In genomic region chr1:1833456-1833855, GRCh38 we compare ENCODE assay signal across 10 cellular contexts. TPM values are rescaled to one million over a fixed set of nuclear protein-coding genes. Genes with fewer than 3 reads are reported as not detected.
A peak's percentile ranks its signal among the peaks of the same experiment; 100 is the strongest.
DNase-seq lines count a peak whose midpoint lies in the region; ATAC-seq and TF ChIP-seq lines count a peak whose summit lies in the region.
"Had no signal": no experiment of that assay in that cellular context is flagged by ENCODE, and none has a peak within 500 bp of the region (broad histone marks: within the 10 kb centered on the region; RNA-seq: fewer than 3 reads in every experiment).

No MANE protein-coding gene starts in this region.

- CTCF ChIA-PET in activated naive CD4-positive, alpha-beta T cell treated with anti-CD3 and anti-CD28 coated beads, Interleukin-2, amount 10 ng/mL, durations not matched to agents 7 days and 5 days (lab: Charles Lee): no interaction called here

- H3K4me1 Mint-ChIP-seq in activated naive CD4-positive, alpha-beta T cell treated with anti-CD3 and anti-CD28 coated beads, Interleukin-2, amount 10 ng/mL, durations not matched to agents 7 days and 5 days: peaks cover 6% of the 10 kb centered on the region

- H3K4me3 Mint-ChIP-seq in activated naive CD4-positive, alpha-beta T cell treated with anti-CD3 and anti-CD28 coated beads, Interleukin-2, amount 10 ng/mL, durations not matched to agents 7 days and 5 days: no peak overlapping the region

- H3K9me3 ChIP-seq in body of pancreas (no peaks in the 10 kb centered on the region), thyroid gland (no peaks in the 10 kb centered on the region)

- no peak for TF ChIP-seq CTCF in body of pancreas (IDR thresholded peaks at IDR 0.05)
- TF ChIP-seq CTCF in thyroid gland (IDR thresholded peaks at IDR 0.05): no peak

- 54 to 58% methylated on average over 10 of the region's 10 CpGs for WGBS in body of pancreas, 2 donors
- WGBS in thyroid gland, 2 donors: 62 to 66% methylated on average over 10 of the region's 10 CpGs

- H3K27ac ChIP-seq in body of pancreas: peak overlapping the region in 1 of 4 donors; percentile 7
- no peak overlapping the region for H3K27ac ChIP-seq in thyroid gland
- H3K27ac ChIP-seq: coronary artery had no signal

- H3K36me3 Mint-ChIP-seq in activated naive CD4-positive, alpha-beta T cell treated with anti-CD3 and anti-CD28 coated beads, Interleukin-2, amount 50 U/mL, for 72 hours: peaks cover 0 to 6% of the 10 kb centered on the region in 2 donors
- H3K36me3 Mint-ChIP-seq in activated naive CD4-positive, alpha-beta T cell treated with anti-CD3 and anti-CD28 coated beads, Interleukin-2, amount 10 ng/mL, durations not matched to agents 7 days and 5 days: peaks cover 33% of the 10 kb centered on the region

- ATAC-seq in activated naive CD4-positive, alpha-beta T cell treated with anti-CD3 and anti-CD28 coated beads, Interleukin-2, amount 50 U/mL, for 72 hours: no peak
- ATAC-seq in body of pancreas (peak; percentile 12), HG02678 (IDR thresholded peaks at IDR 0.05; ENCODE audit: unreplicated experiment) (no peak), GM21786 (IDR thresholded peaks at IDR 0.05; ENCODE audit: unreplicated experiment) (no peak)

- H3K27ac Mint-ChIP-seq in activated naive CD4-positive, alpha-beta T cell treated with anti-CD3 and anti-CD28 coated beads, Interleukin-2, amount 50 U/mL, for 72 hours: peak overlapping the region; percentile 46 to 58
- no peak overlapping the region for H3K27ac Mint-ChIP-seq in activated naive CD4-positive, alpha-beta T cell treated with anti-CD3 and anti-CD28 coated beads, Interleukin-2, amount 10 ng/mL, durations not matched to agents 7 days and 5 days

- H3K9me3 Mint-ChIP-seq in activated naive CD4-positive, alpha-beta T cell treated with anti-CD3 and anti-CD28 coated beads, Interleukin-2, amount 50 U/mL, for 72 hours: no peaks in the 10 kb centered on the region
- no peaks in the 10 kb centered on the region for H3K9me3 Mint-ChIP-seq in activated naive CD4-positive, alpha-beta T cell treated with anti-CD3 and anti-CD28 coated beads, Interleukin-2, amount 10 ng/mL, durations not matched to agents 7 days and 5 days

- H3K27me3 ChIP-seq in body of pancreas (no peaks in the 10 kb centered on the region), thyroid gland (no peaks in the 10 kb centered on the region)

- H3K36me3 ChIP-seq in body of pancreas (replicated peaks in 1 of 2; ENCODE audit: insufficient read depth in 1 of 2, low read depth in 2 of 2) (peaks cover 0 to 2% of the 10 kb centered on the region in 2 donors), thyroid gland (no peaks in the 10 kb centered on the region)

- H3K4me3 ChIP-seq in body of pancreas (no peak overlapping the region), thyroid gland (replicated peaks in 1 of 3) (no peak overlapping the region)
- H3K4me3 ChIP-seq: coronary artery had no signal

- TF ChIP-seq POLR2A in body of pancreas (IDR thresholded peaks at IDR 0.05) (no peak), thyroid gland (IDR thresholded peaks at IDR 0.05) (no peak)

- no peaks in the 10 kb centered on the region for H3K27me3 Mint-ChIP-seq in activated naive CD4-positive, alpha-beta T cell treated with anti-CD3 and anti-CD28 coated beads, Interleukin-2, amount 10 ng/mL, durations not matched to agents 7 days and 5 days

- intact Hi-C loops in body of pancreas (cut with DNase I) (loop anchor here (10.0 kb wide), 1 partner anchor 51 kb away; no protein-coding TSS in a partner anchor), thyroid gland (cut with DNase I) (loop anchor here (10.0 kb wide), 1 partner anchor 51 kb away; no protein-coding TSS in a partner anchor)

- H3K4me1 ChIP-seq in body of pancreas (peaks cover 17% of the 10 kb centered on the region), thyroid gland (peaks cover 8 to 28% of the 10 kb centered on the region in 2 donors)

- DNase-seq in activated naive CD4-positive, alpha-beta T cell treated with anti-CD3 and anti-CD28 coated beads, Interleukin-2, amount 50 U/mL, for 72 hours (ENCODE audit: low spot score in 2 of 2): no peak
- DNase-seq in activated naive CD4-positive, alpha-beta T cell treated with anti-CD3 and anti-CD28 coated beads, Interleukin-2, amount 10 ng/mL, durations not matched to agents 7 days and 5 days: no peak
- DNase-seq in body of pancreas (peak in 3 of 4 donors; percentile 28 to 31 (median 30)), mesenteric fat pad (ENCODE audit: low spot score) (peak; percentile 68), thyroid gland (peak; percentile 52 to 66), mucosa of gallbladder (ENCODE audit: low spot score) (no peak)
- DNase-seq: EL had no signal

RNA-seq across cellular contexts. Expression of gene NADK, which starts 55.2 kb away (rescaled TPM):
- 10 to 100 TPM; 64.7 to 67.6 TPM for total RNA-seq in activated naive CD4-positive, alpha-beta T cell treated with anti-CD3 and anti-CD28 coated beads, Interleukin-2, amount 50 U/mL, for 72 hours
- total RNA-seq in body of pancreas (10 to 100 TPM; 51.7 to 56.3 TPM), mesenteric fat pad (165 TPM), thyroid gland (10 to 100 TPM; 64.8 to 91.4 (median 84.2) TPM), mucosa of gallbladder (98.4 TPM)

RNA-seq across cellular contexts. Expression of gene GNB1, which starts 57.4 kb away (rescaled TPM):
- 100 to 1,000 TPM; 267 to 358 TPM for total RNA-seq in activated naive CD4-positive, alpha-beta T cell treated with anti-CD3 and anti-CD28 coated beads, Interleukin-2, amount 50 U/mL, for 72 hours
- total RNA-seq in body of pancreas: 10 to 100 TPM; 71.3 to 79.1 TPM
- total RNA-seq in mesenteric fat pad: 318 TPM
- 100 to 1,000 TPM; 154 to 200 (median 174) TPM for total RNA-seq in thyroid gland
- total RNA-seq in mucosa of gallbladder: 338 TPM

Comparison
In these comparisons a context has a peak if more than half of its experiments do, and no peak if none do; other contexts are left out.
1. DNase-seq: peak in body of pancreas (3 of 4), mesenteric fat pad (single experiment) and thyroid gland (2 of 2); none in activated naive CD4-positive, alpha-beta T cell treated with anti-CD3 and anti-CD28 coated beads, Interleukin-2, amount 50 U/mL, for 72 hours (0 of 2), activated naive CD4-positive, alpha-beta T cell treated with anti-CD3 and anti-CD28 coated beads, Interleukin-2, amount 10 ng/mL, durations not matched to agents 7 days and 5 days (single experiment) and mucosa of gallbladder (single experiment).